9 cellular contexts compared by ENCODE assay signal in genomic region chr11:128579790-128580504, GRCh38. TPM values are rescaled to one million over a fixed set of nuclear protein-coding genes. Genes with fewer than 3 reads are reported as not detected.
DNase-seq lines count a peak whose midpoint lies in the region; ATAC-seq and TF ChIP-seq lines count a peak whose summit lies in the region.
"Had no signal": no experiment of that assay in that cellular context is flagged by ENCODE, and none has a peak within 500 bp of the region (broad histone marks: within the 10 kb centered on the region; RNA-seq: fewer than 3 reads in every experiment).

No MANE protein-coding gene starts in this region.

- H3K9ac ChIP-seq in colonic mucosa (ENCODE audit: low read depth in 2 of 2, low read length in 2 of 2), result no peak overlapping the region

- H3K27me3 ChIP-seq in neutrophil, result no peaks in the 10 kb centered on the region
- H3K27me3 ChIP-seq in esophagus squamous epithelium, result peaks cover 0 to 17% (median 4%) of the 10 kb centered on the region in 4 donors
- H3K27me3 ChIP-seq in colonic mucosa, result no peaks in the 10 kb centered on the region

- no peak for TF ChIP-seq POLR2A in esophagus squamous epithelium (IDR thresholded peaks at IDR 0.05)

- peak; percentile 68 for ATAC-seq in HG02610 (IDR thresholded peaks at IDR 0.05; ENCODE audit: unreplicated experiment)

- H3K4me1 ChIP-seq in neutrophil (ENCODE audit: control insufficient read depth in 1 of 2, insufficient read depth in 1 of 2, low read depth in 1 of 2, low read length in 1 of 2), result peaks cover 96 to 97% of the 10 kb centered on the region in 2 experiments
- peaks cover 0 to 20% (median 13%) of the 10 kb centered on the region in 3 donors for H3K4me1 ChIP-seq in esophagus squamous epithelium
- no peaks in the 10 kb centered on the region for H3K4me1 ChIP-seq in colonic mucosa

- H3K4me3 ChIP-seq in neutrophil (ENCODE audit: low read depth in 1 of 2, low read length in 1 of 2) (no peak overlapping the region), esophagus squamous epithelium (no peak overlapping the region), colonic mucosa (no peak overlapping the region)
- H3K4me3 ChIP-seq: thoracic aorta had no signal

- H3K27ac ChIP-seq in neutrophil (peak overlapping the region; percentile 81), esophagus squamous epithelium (peak overlapping the region in 1 of 4 donors; percentile 13), colonic mucosa (no peak overlapping the region)
- H3K27ac ChIP-seq: thoracic aorta had no signal

- H3K9me3 ChIP-seq in neutrophil (no peaks in the 10 kb centered on the region), esophagus squamous epithelium (no peaks in the 10 kb centered on the region), colonic mucosa (no peaks in the 10 kb centered on the region)
- H3K9me3 ChIP-seq: thoracic aorta had no signal

- WGBS in esophagus squamous epithelium, 2 donors, result 56 to 64% methylated on average over 4 of the region's 4 CpGs

- intact Hi-C loops in esophagus squamous epithelium (cut with DNase I), result no loop called here
- intact Hi-C loops in colonic mucosa (cut with DNase I), result no loop called here

- peak; percentile 48 for DNase-seq in SIG-M5 treated with dmso at 0.1 percent for 504 hours (lab: John Stamatoyannopoulos, UW; ENCODE audit: unreplicated experiment)
- DNase-seq in SIG-M5 (lab: John Stamatoyannopoulos, UW), result no peak
- DNase-seq in RPMI7951 (ENCODE audit: low read depth), result peak; percentile 63
- DNase-seq in RPMI8226, result no peak
- no peak for DNase-seq in esophagus squamous epithelium (lab: John Stamatoyannopoulos, UW)
- no peak for DNase-seq in colonic mucosa

- no peak for TF ChIP-seq CTCF in neutrophil (IDR thresholded peaks at IDR 0.05)
- no peak for TF ChIP-seq CTCF in esophagus squamous epithelium (IDR thresholded peaks at IDR 0.05)
- TF ChIP-seq CTCF in colonic mucosa (IDR thresholded peaks at IDR 0.05), result no peak

- H3K36me3 ChIP-seq in neutrophil, result no peaks in the 10 kb centered on the region
- H3K36me3 ChIP-seq in esophagus squamous epithelium, result no peaks in the 10 kb centered on the region
- no peaks in the 10 kb centered on the region for H3K36me3 ChIP-seq in colonic mucosa
- H3K36me3 ChIP-seq: thoracic aorta had no signal

RNA-seq across cellular contexts. Expression of gene ETS1, which starts 7.4 kb away (rescaled TPM):
- 33.1 and 40.0 TPM in 2 replicates for total RNA-seq in RPMI7951 (2014; rRNA removed; shearing (Covaris generic))
- 10 to 100 TPM in 3 of 4 donors, 1 to 10 TPM in 1; 3.4 to 37.0 (median 16.4) TPM for total RNA-seq in esophagus squamous epithelium
- 10 to 100 TPM; 19.3 to 37.6 TPM for total RNA-seq in colonic mucosa

Comparison
In these comparisons a context has a peak if more than half of its experiments do, and no peak if none do; other contexts are left out.
1. DNase-seq: peak in SIG-M5 treated with dmso at 0.1 percent for 504 hours (single experiment) and RPMI7951 (single experiment); none in SIG-M5 (single experiment), RPMI8226 (single experiment), esophagus squamous epithelium (single experiment) and colonic mucosa (single experiment).